Comparison of ENCODE assay signal across 1 cellular context in genomic region chr4:70449220-70449619, GRCh38.
TF ChIP-seq lines count a peak whose summit lies in the region.

No MANE protein-coding gene starts in this region.

TF ChIP-seq in GM12878, 131 proteins besides CTCF, POLR2A, EP300 and RAD21:
- TF ChIP-seq YY1 (IDR thresholded peaks at IDR 0.05; ENCODE audit: low read depth, low read length): no peak
- TF ChIP-seq, protein P1, sequence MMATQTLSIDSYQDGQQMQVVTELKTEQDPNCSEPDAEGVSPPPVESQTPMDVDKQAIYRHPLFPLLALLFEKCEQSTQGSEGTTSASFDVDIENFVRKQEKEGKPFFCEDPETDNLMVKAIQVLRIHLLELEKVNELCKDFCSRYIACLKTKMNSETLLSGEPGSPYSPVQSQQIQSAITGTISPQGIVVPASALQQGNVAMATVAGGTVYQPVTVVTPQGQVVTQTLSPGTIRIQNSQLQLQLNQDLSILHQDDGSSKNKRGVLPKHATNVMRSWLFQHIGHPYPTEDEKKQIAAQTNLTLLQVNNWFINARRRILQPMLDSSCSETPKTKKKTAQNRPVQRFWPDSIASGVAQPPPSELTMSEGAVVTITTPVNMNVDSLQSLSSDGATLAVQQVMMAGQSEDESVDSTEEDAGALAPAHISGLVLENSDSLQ (IDR thresholded peaks at IDR 0.05): peak; percentile 13; the same call in 1 of the 2 replicates
- peak; percentile 76 for TF ChIP-seq MEF2B (IDR thresholded peaks at IDR 0.05; ENCODE audit: partially characterized antibody, poor library complexity, severe bottlenecking)
- TF ChIP-seq RUNX3 (IDR thresholded peaks at IDR 0.05; ENCODE audit: low read length): peak; percentile 27; the same call in 1 of the 2 replicates
- peak; percentile 32; the same call in 1 of the 2 replicates for TF ChIP-seq ZNF687 (IDR thresholded peaks at IDR 0.05)
- TF ChIP-seq USF2 (IDR thresholded peaks at IDR 0.05; ENCODE audit: borderline replicate concordance, low read depth, low read length): no peak
- TF ChIP-seq IKZF2 (IDR thresholded peaks at IDR 0.05): peak; percentile 30 to 67; a peak in 2 of 4 replicates
- TF ChIP-seq, protein P2, sequence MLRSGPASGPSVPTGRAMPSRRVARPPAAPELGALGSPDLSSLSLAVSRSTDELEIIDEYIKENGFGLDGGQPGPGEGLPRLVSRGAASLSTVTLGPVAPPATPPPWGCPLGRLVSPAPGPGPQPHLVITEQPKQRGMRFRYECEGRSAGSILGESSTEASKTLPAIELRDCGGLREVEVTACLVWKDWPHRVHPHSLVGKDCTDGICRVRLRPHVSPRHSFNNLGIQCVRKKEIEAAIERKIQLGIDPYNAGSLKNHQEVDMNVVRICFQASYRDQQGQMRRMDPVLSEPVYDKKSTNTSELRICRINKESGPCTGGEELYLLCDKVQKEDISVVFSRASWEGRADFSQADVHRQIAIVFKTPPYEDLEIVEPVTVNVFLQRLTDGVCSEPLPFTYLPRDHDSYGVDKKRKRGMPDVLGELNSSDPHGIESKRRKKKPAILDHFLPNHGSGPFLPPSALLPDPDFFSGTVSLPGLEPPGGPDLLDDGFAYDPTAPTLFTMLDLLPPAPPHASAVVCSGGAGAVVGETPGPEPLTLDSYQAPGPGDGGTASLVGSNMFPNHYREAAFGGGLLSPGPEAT (IDR thresholded peaks at IDR 0.05; ENCODE audit: low read depth): peak; percentile 73
- TF ChIP-seq CBFB (IDR thresholded peaks at IDR 0.05; ENCODE audit: low read depth): no peak
